Comparison of ENCODE assay signal across 16 cellular contexts in the genomic region with DNA sequence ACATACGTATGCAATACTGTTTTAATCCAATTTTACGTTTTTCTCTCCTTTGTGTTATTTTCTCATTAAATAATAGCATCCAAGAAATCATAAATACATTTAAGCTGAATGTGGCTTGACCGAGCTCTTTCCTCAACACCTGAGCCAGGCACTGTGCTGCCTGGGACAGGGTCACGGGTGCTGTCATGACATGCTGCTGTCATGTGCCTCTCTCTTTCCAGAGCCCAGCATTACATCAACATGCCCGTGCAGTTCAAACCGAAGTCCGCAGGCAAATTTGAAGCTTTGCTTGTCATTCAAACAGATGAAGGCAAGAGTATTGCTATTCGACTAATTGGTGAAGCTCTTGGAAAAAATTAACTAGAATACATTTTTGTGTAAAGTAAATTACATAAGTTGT.
A peak's percentile ranks its signal among the peaks of the same experiment; 100 is the strongest.
DNase-seq lines count a peak whose midpoint lies in the region; ATAC-seq and TF ChIP-seq lines count a peak whose summit lies in the region.
"Had no signal": no experiment of that assay in that cellular context is flagged by ENCODE, and none has a peak within 500 bp of the region (broad histone marks: within the 10 kb centered on the region; RNA-seq: fewer than 3 reads in every experiment).

No MANE protein-coding gene starts in this region.

- H3K4me3 ChIP-seq in right atrium auricular region (no peak overlapping the region), right lobe of liver (no peak overlapping the region)
- H3K4me3 ChIP-seq: BLaER1 treated with 17β-estradiol and CSF1 and Interleukin-3, amounts not matched to agents 10 nM and 100 nM had no signal

- H3K4me1 ChIP-seq in right atrium auricular region (no peaks in the 10 kb centered on the region), right lobe of liver (peaks cover 0 to 8% (median 0%) of the 10 kb centered on the region in 4 donors)

- H3K27me3 ChIP-seq in right atrium auricular region (no peaks in the 10 kb centered on the region), right lobe of liver (no peaks in the 10 kb centered on the region)
- H3K27me3 ChIP-seq: BLaER1 treated with 17β-estradiol and CSF1 and Interleukin-3, amounts not matched to agents 10 nM and 100 nM had no signal

- WGBS in right lobe of liver (ENCODE audit: insufficient coverage, low coverage, low lambda C conversion rate, missing lambda C conversion rate) = 46% methylated on average over 8 of the region's 8 CpGs

- H3K27ac ChIP-seq in right atrium auricular region (no peak overlapping the region), right lobe of liver (no peak overlapping the region), RWPE1 (no peak overlapping the region)
- H3K27ac ChIP-seq: HL-60 had no signal

- peak; percentile 66 for ATAC-seq in left ventricle myocardium superior
- ATAC-seq in esophagus mucosa = peak; percentile 91
- ATAC-seq in right lobe of liver = peak in 3 of 4 donors; percentile 43 to 62 (median 49)

- intact Hi-C loops in left ventricle myocardium superior (cut with micrococcal nuclease) (no loop called here), right lobe of liver (cut with DNase I) (no loop called here)

- H3K9me3 ChIP-seq in right atrium auricular region (no peaks in the 10 kb centered on the region), right lobe of liver (no peaks in the 10 kb centered on the region)

- no peaks in the 10 kb centered on the region for H3K36me3 ChIP-seq in right atrium auricular region
- no peaks in the 10 kb centered on the region for H3K36me3 ChIP-seq in right lobe of liver

- TF ChIP-seq CTCF in right atrium auricular region (IDR thresholded peaks at IDR 0.05) (no peak), right lobe of liver (IDR thresholded peaks at IDR 0.05) (no peak), RWPE1 (conservative IDR thresholded peaks at IDR 0.05; ENCODE audit: low read depth) (no peak)

- POLR2A ChIA-PET in RWPE1 (lab: Yijun Ruan, JAX; ENCODE audit: low non-redundant PET) = no interaction called here

- DNase-seq in left ventricle myocardium superior (no peak), right atrium auricular region (ENCODE audit: low spot score) (no peak), right lobe of liver (peak in 1 of 3 donors; percentile 64), mucosa of gallbladder (ENCODE audit: low spot score) (no peak), RWPE1 (ENCODE audit: low spot score) (no peak), SHP77 (lab: John Stamatoyannopoulos, UW) (no peak)
- DNase-seq: 8988T; AML-193; Calu3; CD4-positive, CD25-positive, alpha-beta regulatory T cell; DMS 273 treated with DMSO at 0.1 percent for 48 hours; HCEC 1CT; HFFc6 had no signal

- CTCF ChIA-PET in RWPE1 (lab: Yijun Ruan, JAX) = interaction anchor here (0.6 to 1.0 kb wide), 2 partner anchors 10 to 27 kb away, joined by 3 read pairs; no protein-coding TSS in a partner anchor

- TF ChIP-seq POLR2A in right lobe of liver (IDR thresholded peaks at IDR 0.05) = no peak
